26 cellular contexts compared by ENCODE assay signal in genomic region chr1:75643460-75643859, GRCh38. TPM values are rescaled to one million over a fixed set of nuclear protein-coding genes. Genes with fewer than 3 reads are reported as not detected.
A peak's percentile ranks its signal among the peaks of the same experiment; 100 is the strongest.
DNase-seq lines count a peak whose midpoint lies in the region; ATAC-seq and TF ChIP-seq lines count a peak whose summit lies in the region.
"Had no signal": no experiment of that assay in that cellular context is flagged by ENCODE, and none has a peak within 500 bp of the region (broad histone marks: within the 10 kb centered on the region; RNA-seq: fewer than 3 reads in every experiment).

No MANE protein-coding gene starts in this region.

- no peak overlapping the region for H3K4me3 ChIP-seq in SK-N-SH (ENCODE audit: low read depth in 2 of 2, low read length in 1 of 2)
- H3K4me3 ChIP-seq: BLaER1, body of pancreas, pancreas, right lobe of liver, SK-N-MC, stomach, tibial nerve had no signal

- H3K27ac ChIP-seq in SK-N-SH (ENCODE audit: low read depth in 2 of 2, low read length in 1 of 2) = no peak overlapping the region
- H3K27ac ChIP-seq: BLaER1, body of pancreas, HL-60, pancreas, right lobe of liver, SK-N-MC, stomach, tibial nerve had no signal

- no peak overlapping the region for H3K4me3 Mint-ChIP-seq in osteocyte (ENCODE audit: unreplicated experiment)
- H3K4me3 Mint-ChIP-seq: activated B cell treated with CpG ODN at 0.5 μM for 24 hours; activated naive CD8-positive, alpha-beta T cell treated with anti-CD3 and anti-CD28 coated beads, Interleukin-2, amount 50 U/mL, for 24 hours; naive thymus-derived CD8-positive, alpha-beta T cell had no signal

- DNase-seq in SK-N-SH = no peak
- DNase-seq in NCI-H82 (lab: John Stamatoyannopoulos, UW) = peak; percentile 93
- DNase-seq in dermis blood vessel endothelial cell = peak; percentile 62
- DNase-seq in hepatic stellate cell (ENCODE audit: low spot score) = no peak
- DNase-seq in osteocyte (ENCODE audit: extremely low spot score, unreplicated experiment) = no peak
- no peak for DNase-seq in NCI-H2107 (lab: John Stamatoyannopoulos, UW)
- no peak for DNase-seq in NCI-H146 (lab: John Stamatoyannopoulos, UW)
- DNase-seq: activated B cell treated with CpG ODN at 0.5 μM for 24 hours; activated CD4-positive, alpha-beta T cell treated with anti-CD3 and anti-CD28 coated beads, Interleukin-2, amount 50 U/mL, for 4 hours; activated naive CD8-positive, alpha-beta T cell treated with anti-CD3 and anti-CD28 coated beads, Interleukin-2, amount 50 U/mL, for 24 hours; Caco-2; glutamatergic neuron; left cardiac atrium; mesenchymal stem cell; naive thymus-derived CD8-positive, alpha-beta T cell; NCI-H1436 treated with DMSO at 0.1 percent for 48 hours; NCI-H226; pancreas; right lobe of liver; stomach had no signal

- H3K4me2 ChIP-seq in SK-N-SH = no peak overlapping the region
- H3K4me2 ChIP-seq: BLaER1 had no signal

- TF ChIP-seq EP300 in SK-N-SH (IDR thresholded peaks at IDR 0.05; ENCODE audit: borderline replicate concordance in 1 of 2, low read depth in 1 of 2, low read length in 1 of 2) = no peak

- H2AFZ ChIP-seq in SK-N-SH (ENCODE audit: low read depth) = no peak overlapping the region

- H3K36me3 ChIP-seq in SK-N-SH (replicated peaks in 1 of 2; ENCODE audit: control insufficient read depth in 1 of 2, insufficient read depth in 2 of 2, low read length in 1 of 2) = no peaks in the 10 kb centered on the region
- H3K36me3 ChIP-seq: BLaER1, pancreas, right lobe of liver, stomach, tibial nerve had no signal

- no peaks in the 10 kb centered on the region for H3K4me1 ChIP-seq in SK-N-SH (ENCODE audit: control insufficient read depth in 1 of 2, insufficient read depth in 2 of 2, low read depth in 1 of 2, low read length in 1 of 2)
- H3K4me1 ChIP-seq: BLaER1, body of pancreas, Caco-2, pancreas, right lobe of liver, stomach, tibial nerve had no signal

- no peak for TF ChIP-seq CTCF in SK-N-SH (IDR thresholded peaks at IDR 0.05)
- TF ChIP-seq CTCF in osteocyte (IDR thresholded peaks at IDR 0.05) = no peak

- no peaks in the 10 kb centered on the region; the same call in 1 of the 2 replicates for H3K9me3 ChIP-seq in SK-N-SH
- H3K9me3 ChIP-seq: body of pancreas, Caco-2, pancreas, right lobe of liver had no signal

- H3K9me3 Mint-ChIP-seq in osteocyte (ENCODE audit: unreplicated experiment) = no peaks in the 10 kb centered on the region
- H3K9me3 Mint-ChIP-seq: activated naive CD8-positive, alpha-beta T cell treated with anti-CD3 and anti-CD28 coated beads, Interleukin-2, amount 50 U/mL, for 24 hours had no signal

- CTCF ChIA-PET in SK-N-SH (lab: Yijun Ruan, JAX) = no interaction called here

- POLR2A ChIA-PET in SK-N-SH (lab: Yijun Ruan, JAX) = no interaction called here

- H3K27me3 ChIP-seq in SK-N-SH (ENCODE audit: insufficient read depth) = no peaks in the 10 kb centered on the region
- H3K27me3 ChIP-seq: BLaER1, body of pancreas, pancreas, right lobe of liver, stomach, tibial nerve had no signal

- no peak overlapping the region for H3K27ac Mint-ChIP-seq in osteocyte (ENCODE audit: unreplicated experiment)
- H3K27ac Mint-ChIP-seq: activated B cell treated with CpG ODN at 0.5 μM for 24 hours; activated naive CD8-positive, alpha-beta T cell treated with anti-CD3 and anti-CD28 coated beads, Interleukin-2, amount 50 U/mL, for 24 hours; naive thymus-derived CD8-positive, alpha-beta T cell had no signal

- no peaks in the 10 kb centered on the region for H4K20me1 ChIP-seq in SK-N-SH (ENCODE audit: insufficient read depth)
- H4K20me1 ChIP-seq: BLaER1 had no signal

- no peaks in the 10 kb centered on the region for H3K36me3 Mint-ChIP-seq in osteocyte (ENCODE audit: unreplicated experiment)

- H3K27me3 Mint-ChIP-seq in osteocyte (ENCODE audit: unreplicated experiment) = peaks cover 3% of the 10 kb centered on the region
- H3K27me3 Mint-ChIP-seq: activated naive CD8-positive, alpha-beta T cell treated with anti-CD3 and anti-CD28 coated beads, Interleukin-2, amount 50 U/mL, for 24 hours had no signal

- H3K9me2 ChIP-seq in SK-N-SH = no peaks in the 10 kb centered on the region

- no peaks in the 10 kb centered on the region for H3F3A ChIP-seq in SK-N-SH (replicated peaks; ENCODE audit: insufficient read depth)

- 5% methylated on average over 1 of the region's 1 CpG for WGBS in SK-N-SH (ENCODE audit: low lambda C conversion rate)

- no peaks in the 10 kb centered on the region for H3K79me2 ChIP-seq in SK-N-SH (ENCODE audit: insufficient read depth)

- TF ChIP-seq RAD21 in SK-N-SH (IDR thresholded peaks at IDR 0.05; ENCODE audit: low read length) = no peak

- no peak for ATAC-seq in SK-N-SH treated with all-trans-retinoic acid at 6 μM for 48 hours
- ATAC-seq: activated naive CD8-positive, alpha-beta T cell treated with anti-CD3 and anti-CD28 coated beads, Interleukin-2, amount 50 U/mL, for 24 hours; body of pancreas; left cardiac atrium; naive thymus-derived CD8-positive, alpha-beta T cell; pancreas; right lobe of liver had no signal

- H3K9ac ChIP-seq in SK-N-SH = no peak overlapping the region
- H3K9ac ChIP-seq: BLaER1 had no signal

- H3K4me1 Mint-ChIP-seq in osteocyte (ENCODE audit: unreplicated experiment) = no peaks in the 10 kb centered on the region
- H3K4me1 Mint-ChIP-seq: activated B cell treated with CpG ODN at 0.5 μM for 24 hours; activated naive CD8-positive, alpha-beta T cell treated with anti-CD3 and anti-CD28 coated beads, Interleukin-2, amount 50 U/mL, for 24 hours; naive thymus-derived CD8-positive, alpha-beta T cell had no signal

TF ChIP-seq in SK-N-SH treated with all-trans-retinoic acid at 6 μM for 48 hours, 23 proteins besides CTCF, POLR2A, EP300 and RAD21 (continues in another document):
- TF ChIP-seq PPARA (CRISPR knock-in tag; IDR thresholded peaks at IDR 0.05; ENCODE audit: borderline replicate concordance) (no peak), GLIS3 (CRISPR knock-in tag; IDR thresholded peaks at IDR 0.05) (no peak), TOX (CRISPR knock-in tag; IDR thresholded peaks at IDR 0.05; ENCODE audit: borderline replicate concordance) (no peak), ARNTL (CRISPR knock-in tag; IDR thresholded peaks at IDR 0.05; ENCODE audit: borderline replicate concordance, low read depth) (no peak), PATZ1 (CRISPR knock-in tag; IDR thresholded peaks at IDR 0.05; ENCODE audit: borderline replicate concordance) (peak; percentile 44; the same call in 1 of the 2 replicates), RARB (CRISPR knock-in tag; IDR thresholded peaks at IDR 0.05) (no peak)

TF ChIP-seq in SK-N-SH, 30 proteins besides CTCF, POLR2A, EP300 and RAD21:
- TF ChIP-seq REST (IDR thresholded peaks at IDR 0.05; ENCODE audit: low read depth, low read length) = no peak
- TF ChIP-seq POLR2AphosphoS5 (IDR thresholded peaks at IDR 0.05; ENCODE audit: low read depth, low read length) = no peak
- no peak for TF ChIP-seq SIN3A (IDR thresholded peaks at IDR 0.05; ENCODE audit: borderline replicate concordance, low read depth, low read length)
- no peak for TF ChIP-seq USF2 (IDR thresholded peaks at IDR 0.05; ENCODE audit: borderline replicate concordance, low read depth, low read length)
- no peak for TF ChIP-seq ELF1 (IDR thresholded peaks at IDR 0.05)

RNA-seq across cellular contexts. Expression of gene SLC44A5, which starts 32.5 kb away (rescaled TPM):
- polyA plus RNA-seq in SK-N-SH (2012; rRNA removed) = 4.9 and 7.8 TPM in 2 replicates
- 6.4 and 6.9 TPM in 2 replicates for polyA plus RNA-seq in SK-N-SH (2012; cell fraction: cytosol; rRNA removed)
- polyA plus RNA-seq in SK-N-SH (2012; cell fraction: nucleus; rRNA removed) = 6.2 and 14.2 TPM in 2 replicates
- total RNA-seq in dermis blood vessel endothelial cell (1.7 TPM in 2 replicates), osteocyte (0.21 and 0.44 TPM in 2 replicates)

Comparison
In these comparisons a context has a peak if more than half of its experiments do, and no peak if none do; other contexts are left out.
1. DNase-seq: peak in NCI-H82 (single experiment) and dermis blood vessel endothelial cell (single experiment); none in SK-N-SH (single experiment), hepatic stellate cell (single experiment), osteocyte (single experiment), NCI-H2107 (single experiment) and NCI-H146 (single experiment).